ENCODE assay signal across 17 cellular contexts in the genomic region with DNA sequence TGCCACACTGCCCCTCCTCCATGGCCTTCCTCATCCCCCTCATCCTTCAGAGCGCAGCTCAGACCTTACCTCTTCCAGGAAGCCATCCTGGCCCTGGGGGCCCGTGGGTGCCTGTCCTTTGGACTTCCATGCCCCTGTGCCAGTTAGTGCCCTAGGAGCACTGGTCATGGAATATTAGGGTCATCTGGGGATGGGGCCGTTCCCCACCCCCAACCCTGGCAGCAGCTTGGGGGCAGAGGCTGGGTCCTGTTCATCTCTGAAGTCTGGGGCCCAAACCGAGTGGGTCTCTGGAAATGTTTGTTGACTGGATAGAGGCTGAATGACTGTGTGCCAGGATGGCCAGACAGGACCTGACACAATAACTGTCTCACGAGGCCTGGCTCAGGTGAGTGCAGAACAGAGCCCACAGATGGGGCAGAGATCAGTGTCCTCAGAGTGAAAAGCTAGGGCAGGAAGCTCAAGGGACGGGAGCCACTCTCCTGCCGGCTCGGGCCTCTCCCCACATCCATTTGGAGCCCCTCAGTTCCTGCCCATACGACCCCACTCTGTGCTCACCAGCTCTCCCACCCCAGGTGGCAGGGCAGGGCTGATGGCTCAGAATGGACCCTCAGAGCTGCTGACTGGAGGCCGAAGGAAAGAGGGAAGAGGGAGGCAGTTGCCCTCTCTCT.
DNase-seq lines count a peak whose midpoint lies in the region; ATAC-seq lines count a peak whose summit lies in the region.
"Had no signal": no experiment of that assay in that cellular context is flagged by ENCODE, and none has a peak within 500 bp of the region (broad histone marks: within the 10 kb centered on the region; RNA-seq: fewer than 3 reads in every experiment).

No MANE protein-coding gene starts in this region.

- no peaks in the 10 kb centered on the region for H3K27me3 Mint-ChIP-seq in T-helper 17 cell

- intact Hi-C loops in sciatic nerve (cut with DNase I): no loop called here

- peak overlapping the region; percentile 19 for H3K27ac Mint-ChIP-seq in T-helper 17 cell
- H3K27ac Mint-ChIP-seq: activated CD8-positive, alpha-beta T cell treated with anti-CD3 and anti-CD28 coated beads, Interleukin-2, amount 10 ng/mL, durations not matched to agents 7 days and 5 days; activated naive CD8-positive, alpha-beta T cell treated with anti-CD3 and anti-CD28 coated beads, Interleukin-2, amount 50 U/mL, for 24 hours; activated T-cell treated with anti-CD3 and anti-CD28 coated beads, Interleukin-2, amount 50 U/mL, for 72 hours had no signal

- peaks cover 3% of the 10 kb centered on the region for H3K36me3 Mint-ChIP-seq in T-helper 17 cell (ENCODE audit: low read depth)

- DNase-seq in T-helper 17 cell (no peak), sciatic nerve (ENCODE audit: low spot score) (peak; percentile 49), NCI-H1092 (lab: John Stamatoyannopoulos, UW) (no peak), COR-L47 (lab: John Stamatoyannopoulos, UW) (no peak)
- DNase-seq: activated CD8-positive, alpha-beta T cell treated with anti-CD3 and anti-CD28 coated beads, Interleukin-2, amount 10 ng/mL, durations not matched to agents 7 days and 5 days; activated naive CD8-positive, alpha-beta T cell treated with anti-CD3 and anti-CD28 coated beads, Interleukin-2, amount 50 U/mL, for 24 hours; activated T-cell treated with anti-CD3 and anti-CD28 coated beads, Interleukin-2, amount 50 U/mL, for 72 hours; dermis blood vessel endothelial cell; DMS79 treated with DMSO at 0.1 percent for 48 hours; NCI-H1436; NCI-H2171; SK-N-SH; thyroid gland had no signal

- no peak overlapping the region for H3K4me3 Mint-ChIP-seq in T-helper 17 cell
- H3K4me3 Mint-ChIP-seq: activated CD8-positive, alpha-beta T cell treated with anti-CD3 and anti-CD28 coated beads, Interleukin-2, amount 10 ng/mL, durations not matched to agents 7 days and 5 days; activated naive CD8-positive, alpha-beta T cell treated with anti-CD3 and anti-CD28 coated beads, Interleukin-2, amount 50 U/mL, for 24 hours; activated T-cell treated with anti-CD3 and anti-CD28 coated beads, Interleukin-2, amount 50 U/mL, for 72 hours had no signal

- ATAC-seq in GM19023 (IDR thresholded peaks at IDR 0.05; ENCODE audit: unreplicated experiment) (peak; percentile 11), HG02938 (IDR thresholded peaks at IDR 0.05; ENCODE audit: unreplicated experiment) (peak; percentile 2), T-helper 17 cell (no peak), sciatic nerve (peak; percentile 10), HG03025 (IDR thresholded peaks at IDR 0.05; ENCODE audit: low FRiP score, unreplicated experiment) (no peak)
- ATAC-seq: activated CD8-positive, alpha-beta T cell treated with anti-CD3 and anti-CD28 coated beads, Interleukin-2, amount 10 ng/mL, durations not matched to agents 7 days and 5 days had no signal

- no peaks in the 10 kb centered on the region for H3K9me3 ChIP-seq in T-helper 17 cell (ENCODE audit: control insufficient read depth, low read length, poor library complexity, severe bottlenecking)
- H3K9me3 ChIP-seq: breast epithelium, SK-N-SH, thyroid gland had no signal

- H3K4me1 Mint-ChIP-seq in T-helper 17 cell: peaks cover 7% of the 10 kb centered on the region
- H3K4me1 Mint-ChIP-seq: activated naive CD8-positive, alpha-beta T cell treated with anti-CD3 and anti-CD28 coated beads, Interleukin-2, amount 50 U/mL, for 24 hours had no signal

Comparison
In these comparisons a context has a peak if more than half of its experiments do, and no peak if none do; other contexts are left out.
1. ATAC-seq: peak in GM19023 (single experiment), HG02938 (single experiment) and sciatic nerve (single experiment); none in T-helper 17 cell (single experiment) and HG03025 (single experiment).